In the genomic region with DNA sequence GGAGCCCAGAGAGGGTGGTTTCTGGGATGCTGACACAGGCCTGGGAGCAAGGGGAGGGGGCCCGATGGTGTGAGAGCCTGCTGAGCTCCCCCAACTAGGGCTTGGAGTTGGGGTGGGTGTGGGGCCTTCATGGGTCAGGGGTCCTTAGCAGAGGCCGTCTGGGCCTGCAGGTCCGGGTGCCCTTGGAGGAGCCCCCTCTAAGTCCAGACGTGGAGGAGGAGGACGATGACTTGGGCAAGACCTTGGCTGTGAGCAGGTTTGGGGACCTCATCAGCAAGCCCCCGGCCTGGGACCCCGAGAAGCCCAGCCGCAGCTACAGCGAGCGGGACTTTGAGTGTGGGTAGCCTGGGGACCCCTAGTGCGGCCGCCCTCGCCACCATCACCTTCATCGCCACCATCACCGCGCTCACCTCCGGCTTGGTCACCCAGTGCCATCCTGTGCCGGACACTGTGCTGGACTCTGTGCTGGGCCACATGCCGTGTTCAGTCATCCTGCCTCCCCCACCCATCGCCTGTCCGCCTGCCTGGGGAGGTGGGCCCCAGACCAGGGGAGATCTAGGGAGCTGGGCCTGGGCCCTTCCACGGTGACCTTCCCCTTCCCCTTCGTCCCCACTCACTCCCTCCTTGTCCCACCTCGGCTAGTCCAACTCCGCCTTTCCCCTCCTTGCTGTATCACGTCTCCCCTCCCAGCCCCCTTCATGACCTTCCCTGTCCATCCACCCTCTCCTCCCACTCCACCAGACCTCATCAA, we compare ENCODE assay signal across 8 cellular contexts. TPM values are rescaled to one million over a fixed set of nuclear protein-coding genes. Genes with fewer than 3 reads are reported as not detected.
A peak's percentile ranks its signal among the peaks of the same experiment; 100 is the strongest.
DNase-seq lines count a peak whose midpoint lies in the region; ATAC-seq, FAIRE-seq and TF ChIP-seq lines count a peak whose summit lies in the region.

No MANE protein-coding gene starts in this region.

- no peak for TF ChIP-seq POLR2A in sigmoid colon (IDR thresholded peaks at IDR 0.05)

- H3K4me1 Mint-ChIP-seq in astrocyte (ENCODE audit: low read depth, unreplicated experiment) = peaks cover 2% of the 10 kb centered on the region

- H3K9me3 Mint-ChIP-seq in astrocyte (ENCODE audit: unreplicated experiment) = no peaks in the 10 kb centered on the region

- H3K9ac ChIP-seq in astrocyte (ENCODE audit: low read length) = peak overlapping the region; percentile 72

- H3K9me2 ChIP-seq in hepatocyte (replicated peaks; ENCODE audit: insufficient read depth) = no peaks in the 10 kb centered on the region

- in situ Hi-C loops in HAP-1 (cut with MboI; ENCODE audit: low sequenced_read_pairs) = no loop called here

- H3K4me1 ChIP-seq in HAP-1 (peaks cover 8% of the 10 kb centered on the region; the same call in 1 of the 2 replicates), astrocyte (ENCODE audit: insufficient read depth, low read length) (no peaks in the 10 kb centered on the region), hepatocyte (ENCODE audit: insufficient read depth) (peaks cover 7% of the 10 kb centered on the region), sigmoid colon (peaks cover 0 to 14% (median 10%) of the 10 kb centered on the region in 4 donors)

- H3K27me3 Mint-ChIP-seq in astrocyte (ENCODE audit: low read depth, unreplicated experiment) = peaks cover 30% of the 10 kb centered on the region

- no peak overlapping the region for H2AFZ ChIP-seq in astrocyte (ENCODE audit: low read depth, low read length)
- peak overlapping the region; percentile 89 for H2AFZ ChIP-seq in hepatocyte

- H3K27ac Mint-ChIP-seq in astrocyte (ENCODE audit: unreplicated experiment) = no peak overlapping the region

- H3K4me3 Mint-ChIP-seq in astrocyte (ENCODE audit: unreplicated experiment) = peak overlapping the region; percentile 77

- no peak for FAIRE-seq in astrocyte (lab: Jason Lieb, UNC)

- 89% methylated on average over 26 of the region's 26 CpGs for WGBS in hepatocyte (ENCODE audit: low lambda C conversion rate, missing lambda C conversion rate)
- WGBS in sigmoid colon, 2 donors = 75 to 78% methylated on average over 26 of the region's 26 CpGs

- peak overlapping the region; percentile 89 for H3K4me2 ChIP-seq in astrocyte (ENCODE audit: low read length)
- H3K4me2 ChIP-seq in hepatocyte = peak overlapping the region; percentile 98

- no peak for TF ChIP-seq CTCF in astrocyte (IDR thresholded peaks at IDR 0.05; ENCODE audit: insufficient read depth, low read depth, low read length)
- no peak for TF ChIP-seq CTCF in hepatocyte (IDR thresholded peaks at IDR 0.05; ENCODE audit: poor library complexity)
- no peak for TF ChIP-seq CTCF in sigmoid colon (IDR thresholded peaks at IDR 0.05)

- H3K27me3 ChIP-seq in HAP-1 (ENCODE audit: low read depth) = no peaks in the 10 kb centered on the region
- no peaks in the 10 kb centered on the region for H3K27me3 ChIP-seq in astrocyte (ENCODE audit: insufficient read depth, low read length)
- H3K27me3 ChIP-seq in hepatocyte = no peaks in the 10 kb centered on the region
- H3K27me3 ChIP-seq in sigmoid colon = no peaks in the 10 kb centered on the region

- no peak overlapping the region for H3K27ac ChIP-seq in astrocyte (ENCODE audit: low read depth, low read length)
- H3K27ac ChIP-seq in hepatocyte = no peak overlapping the region
- no peak overlapping the region for H3K27ac ChIP-seq in sigmoid colon

- H4K20me1 ChIP-seq in astrocyte (ENCODE audit: insufficient read depth, low read length) (no peaks in the 10 kb centered on the region), hepatocyte (ENCODE audit: insufficient read depth, poor library complexity, severe bottlenecking) (no peaks in the 10 kb centered on the region)

- H3K36me3 ChIP-seq in HAP-1 (replicated peaks) (no peaks in the 10 kb centered on the region), astrocyte (ENCODE audit: insufficient read depth, low read length) (no peaks in the 10 kb centered on the region), hepatocyte (replicated peaks; ENCODE audit: insufficient read depth, low read depth) (no peaks in the 10 kb centered on the region), sigmoid colon (no peaks in the 10 kb centered on the region)

- TF ChIP-seq EP300 in sigmoid colon (IDR thresholded peaks at IDR 0.05) = no peak

- peaks cover 15% of the 10 kb centered on the region for H3K36me3 Mint-ChIP-seq in astrocyte (ENCODE audit: low read depth, unreplicated experiment)

- no peak for ATAC-seq in GM19397 (IDR thresholded peaks at IDR 0.05; ENCODE audit: unreplicated experiment)
- no peak for ATAC-seq in GM18907 (IDR thresholded peaks at IDR 0.05; ENCODE audit: unreplicated experiment)

- intact Hi-C loops in sigmoid colon (cut with DNase I) = no loop called here

- DNase-seq in HAP-1 (ENCODE audit: low spot score in 2 of 2) (no peak), astrocyte (ENCODE audit: low read depth) (no peak), hepatocyte (ENCODE audit: low spot score) (no peak), sigmoid colon (peak; percentile 66), GOT3 (lab: John Stamatoyannopoulos, UW) (no peak), iPS-NIHi11 (ENCODE audit: low spot score) (no peak)

- H3K79me2 ChIP-seq in astrocyte (ENCODE audit: insufficient read depth, low read length) (peaks cover 8% of the 10 kb centered on the region), hepatocyte (no peaks in the 10 kb centered on the region)

- H3K9me3 ChIP-seq in HAP-1 (no peaks in the 10 kb centered on the region), astrocyte (ENCODE audit: insufficient read depth, low read depth, low read length) (no peaks in the 10 kb centered on the region), hepatocyte (ENCODE audit: low read depth) (no peaks in the 10 kb centered on the region), sigmoid colon (no peaks in the 10 kb centered on the region)

- H3K4me3 ChIP-seq in HAP-1 (peak overlapping the region; percentile 46), astrocyte (ENCODE audit: insufficient read depth, low read depth, low read length) (peak overlapping the region; percentile 57), hepatocyte (peak overlapping the region; percentile 79), sigmoid colon (peak overlapping the region in 3 of 4 donors; percentile 46 to 66 (median 61))

RNA-seq across cellular contexts. Expression of a gene that starts 1.0 kb away (rescaled TPM):
- 10.9 and 11.2 TPM in 2 replicates for total RNA-seq in astrocyte
- 1.8 and 3.0 TPM in 2 replicates for total RNA-seq in hepatocyte
- 8.1 and 14.1 TPM in 2 replicates for polyA plus RNA-seq in hepatocyte
- 1 to 10 TPM in 3 of 4 donors, under 1 TPM in 1; 0.99 to 5.0 (median 1.1) TPM for total RNA-seq in sigmoid colon
- polyA plus RNA-seq in sigmoid colon = 1 to 10 TPM in 1 of 3 donors, under 1 TPM in 2; under 0.01 to 1.0 (median 0.46) TPM

RNA-seq across cellular contexts. Expression of a gene that starts 30.8 kb away (rescaled TPM):
- total RNA-seq in astrocyte (24.9 TPM in 2 replicates), hepatocyte (16.7 and 18.0 TPM in 2 replicates), sigmoid colon (10 to 100 TPM in 2 of 4 donors, 1 to 10 TPM in 2; 8.4 to 13.0 (median 10.1) TPM)
- polyA plus RNA-seq in hepatocyte (17.6 and 23.1 TPM in 2 replicates), sigmoid colon (10 to 100 TPM in 2 of 3 donors, 1 to 10 TPM in 1; 6.9 to 36.7 (median 10.8) TPM)

RNA-seq across cellular contexts. Expression of a gene that starts 56.3 kb away (rescaled TPM):
- total RNA-seq in astrocyte (0.52 and 0.99 TPM in 2 replicates), hepatocyte (3.3 and 5.6 TPM in 2 replicates), sigmoid colon (under 1 TPM in 2 of 4 donors, not detected in 2; 0.33 to 0.36 TPM)
- polyA plus RNA-seq in hepatocyte (8.1 and 9.2 TPM in 2 replicates), sigmoid colon (under 1 TPM in 2 of 3 donors, not detected in 1; 0.31 to 0.46 TPM)

RNA-seq across cellular contexts. Expression of a gene that starts 57.1 kb away (rescaled TPM):
- total RNA-seq in astrocyte = 77.5 and 88.1 TPM in 2 replicates
- total RNA-seq in hepatocyte = 72.4 and 84.6 TPM in 2 replicates
- 61.0 and 73.7 TPM in 2 replicates for polyA plus RNA-seq in hepatocyte
- 10 to 100 TPM; 34.6 to 83.6 (median 53.3) TPM for total RNA-seq in sigmoid colon
- polyA plus RNA-seq in sigmoid colon = 10 to 100 TPM in 1 of 3 donors, 1 to 10 TPM in 2; 2.8 to 15.6 (median 7.8) TPM
